ENCODE assay signal across 9 cellular contexts in the genomic region with DNA sequence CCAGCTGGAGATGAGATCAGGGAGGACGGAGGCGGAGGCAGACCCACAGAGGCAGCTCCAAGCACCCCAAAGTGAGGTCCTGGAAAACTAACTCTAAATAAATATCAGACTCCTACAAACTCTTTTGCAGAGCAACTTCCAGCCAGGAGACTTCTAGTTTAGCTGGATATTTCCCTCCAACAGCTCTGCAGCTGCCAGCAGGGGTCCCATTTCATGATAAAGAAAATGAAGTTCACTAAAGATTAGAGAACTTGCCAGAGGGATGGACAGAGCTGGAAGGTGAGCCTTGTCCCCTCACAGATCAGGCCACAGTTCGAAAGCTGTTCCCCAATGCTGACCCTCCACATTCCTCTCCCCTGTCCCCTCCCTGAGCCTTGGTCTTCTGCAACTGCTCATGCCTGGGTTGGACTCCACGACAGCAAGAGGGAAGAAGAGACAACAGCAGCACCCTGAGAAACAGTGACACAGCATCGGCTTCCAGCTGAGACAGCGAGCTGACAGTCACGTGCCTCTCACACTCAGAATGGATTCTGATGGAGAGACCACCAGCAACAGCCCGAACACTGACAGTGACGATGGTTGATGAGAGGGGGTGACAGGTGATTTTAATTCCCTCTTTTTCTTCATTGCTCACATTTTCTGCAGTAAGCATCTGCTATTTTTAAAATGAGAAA. TPM values are rescaled to one million over a fixed set of nuclear protein-coding genes. Genes with fewer than 3 reads are reported as not detected.
DNase-seq lines count a peak whose midpoint lies in the region; ATAC-seq and TF ChIP-seq lines count a peak whose summit lies in the region.
"Had no signal": no experiment of that assay in that cellular context is flagged by ENCODE, and none has a peak within 500 bp of the region (broad histone marks: within the 10 kb centered on the region; RNA-seq: fewer than 3 reads in every experiment).

No MANE protein-coding gene starts in this region.

- H3K4me1 ChIP-seq in Panc1 (ENCODE audit: control insufficient read depth, insufficient read depth, low read length), result peaks cover 61% of the 10 kb centered on the region
- peaks cover 4% of the 10 kb centered on the region for H3K4me1 ChIP-seq in smooth muscle cell (ENCODE audit: low read depth)
- H3K4me1 ChIP-seq in CD8-positive, alpha-beta memory T cell (ENCODE audit: insufficient read depth, low read length), result peaks cover 30% of the 10 kb centered on the region

- H3K27ac ChIP-seq in Panc1 (ENCODE audit: low read length) (peak overlapping the region; percentile 40; the same call in 1 of the 2 replicates), smooth muscle cell (ENCODE audit: low read depth) (peak overlapping the region; percentile 69)
- H3K27ac ChIP-seq in CD8-positive, alpha-beta memory T cell (ENCODE audit: low read depth, low read length), result no peak overlapping the region
- H3K27ac ChIP-seq: ovary had no signal

- peaks cover 9% of the 10 kb centered on the region for H3F3A ChIP-seq in smooth muscle cell (ENCODE audit: low read depth)

- peaks cover 92% of the 10 kb centered on the region for H4K20me1 ChIP-seq in smooth muscle cell (ENCODE audit: low read depth)

- H3K9me3 Mint-ChIP-seq in activated CD8-positive, alpha-beta memory T cell treated with anti-CD3 and anti-CD28 coated beads, Interleukin-2, amount 10 ng/mL, durations not matched to agents 7 days and 5 days (ENCODE audit: low read depth), result no peaks in the 10 kb centered on the region
- no peaks in the 10 kb centered on the region for H3K9me3 Mint-ChIP-seq in CD8-positive, alpha-beta memory T cell

- no peak overlapping the region for H3K4me2 ChIP-seq in smooth muscle cell

- intact Hi-C loops in Panc1 (cut with micrococcal nuclease; ENCODE audit: unreplicated experiment), result no loop called here

- no peak for TF ChIP-seq CTCF in Panc1 (IDR thresholded peaks at IDR 0.05)
- peak; percentile 31 for TF ChIP-seq CTCF in epithelial cell of proximal tubule (conservative IDR thresholded peaks at IDR 0.05; ENCODE audit: low read depth, low read length)
- TF ChIP-seq CTCF in smooth muscle cell (IDR thresholded peaks at IDR 0.05; ENCODE audit: borderline replicate concordance, insufficient read depth, poor library complexity, severe bottlenecking), result no peak

- no TSS peak for BruUV-seq in Panc1 (replicated peaks; lab: Mats Ljungman, UMichigan)

- H3K27me3 Mint-ChIP-seq in activated CD8-positive, alpha-beta memory T cell treated with anti-CD3 and anti-CD28 coated beads, Interleukin-2, amount 10 ng/mL, durations not matched to agents 7 days and 5 days, result no peaks in the 10 kb centered on the region
- no peaks in the 10 kb centered on the region for H3K27me3 Mint-ChIP-seq in CD8-positive, alpha-beta memory T cell

- 86% methylated on average over 9 of the region's 9 CpGs for WGBS in smooth muscle cell (ENCODE audit: low lambda C conversion rate)

- peaks cover 68% of the 10 kb centered on the region for H3K4me1 Mint-ChIP-seq in activated CD8-positive, alpha-beta memory T cell treated with anti-CD3 and anti-CD28 coated beads, Interleukin-2, amount 10 ng/mL, durations not matched to agents 7 days and 5 days
- H3K4me1 Mint-ChIP-seq in CD8-positive, alpha-beta memory T cell, result peaks cover 46 to 74% (median 50%) of the 10 kb centered on the region in 3 donors

- H3K36me3 Mint-ChIP-seq in activated CD8-positive, alpha-beta memory T cell treated with anti-CD3 and anti-CD28 coated beads, Interleukin-2, amount 10 ng/mL, durations not matched to agents 7 days and 5 days, result peaks cover 22% of the 10 kb centered on the region
- H3K36me3 Mint-ChIP-seq in CD8-positive, alpha-beta memory T cell, result peaks cover 0 to 40% (median 5%) of the 10 kb centered on the region in 3 donors

- POLR2A ChIA-PET in Panc1 (lab: Charles Lee), result no interaction called here
- POLR2A ChIA-PET in CD8-positive, alpha-beta memory T cell (lab: Charles Lee), result no interaction called here

- H3K9me3 ChIP-seq in Panc1 (ENCODE audit: control insufficient read depth, insufficient read depth, low read depth, low read length) (no peaks in the 10 kb centered on the region), smooth muscle cell (replicated peaks; ENCODE audit: low read depth) (no peaks in the 10 kb centered on the region)
- H3K9me3 ChIP-seq in CD8-positive, alpha-beta memory T cell (ENCODE audit: low read length), result no peaks in the 10 kb centered on the region
- H3K9me3 ChIP-seq: ovary had no signal

- peaks cover 97% of the 10 kb centered on the region for H3K79me2 ChIP-seq in smooth muscle cell (ENCODE audit: low read depth)

- no peak overlapping the region for H3K4me3 ChIP-seq in Panc1 (ENCODE audit: low read depth in 2 of 2, low read length in 2 of 2)
- no peak overlapping the region for H3K4me3 ChIP-seq in epithelial cell of proximal tubule (ENCODE audit: low read depth, low read length)
- H3K4me3 ChIP-seq in smooth muscle cell, result no peak overlapping the region
- H3K4me3 ChIP-seq in CD8-positive, alpha-beta memory T cell (ENCODE audit: low read length), result no peak overlapping the region
- H3K4me3 ChIP-seq: ovary had no signal

- no peak for DNase-seq in activated CD8-positive, alpha-beta memory T cell treated with anti-CD3 and anti-CD28 coated beads, Interleukin-2, amount 10 ng/mL, durations not matched to agents 7 days and 5 days
- DNase-seq in activated CD8-positive, alpha-beta memory T cell treated with anti-CD3 and anti-CD28 coated beads, Interleukin-2, amount 50 U/mL, for 4 hours, result no peak
- no peak for DNase-seq in Panc1 (ENCODE audit: low read depth, low spot score)
- DNase-seq in epithelial cell of proximal tubule (ENCODE audit: low read depth), result no peak
- DNase-seq in smooth muscle cell (lab: John Stamatoyannopoulos, UW; ENCODE audit: unreplicated experiment), result no peak
- DNase-seq in CD8-positive, alpha-beta memory T cell, result no peak
- no peak for DNase-seq in activated gamma-delta T cell (lab: John Stamatoyannopoulos, UW)

- H3K27ac Mint-ChIP-seq in activated CD8-positive, alpha-beta memory T cell treated with anti-CD3 and anti-CD28 coated beads, Interleukin-2, amount 10 ng/mL, durations not matched to agents 7 days and 5 days, result peak overlapping the region; percentile 97
- H3K27ac Mint-ChIP-seq in CD8-positive, alpha-beta memory T cell, result peak overlapping the region in 3 of 8 donors; percentile 76 to 98 (median 96)

- H3K4me3 Mint-ChIP-seq in activated CD8-positive, alpha-beta memory T cell treated with anti-CD3 and anti-CD28 coated beads, Interleukin-2, amount 10 ng/mL, durations not matched to agents 7 days and 5 days, result no peak overlapping the region
- H3K4me3 Mint-ChIP-seq in CD8-positive, alpha-beta memory T cell, result peak overlapping the region in 1 of 7 donors; percentile 23

- no peak overlapping the region for H2AFZ ChIP-seq in smooth muscle cell (ENCODE audit: low read depth)

- CTCF ChIA-PET in activated CD8-positive, alpha-beta memory T cell treated with anti-CD3 and anti-CD28 coated beads, Interleukin-2, amount 10 ng/mL, durations not matched to agents 7 days and 5 days (lab: Charles Lee), result interaction anchor here (0.6 to 6.1 kb wide), 7 partner anchors 14 to 165 kb away, joined by 3 to 70 read pairs (median 3); no protein-coding TSS in a partner anchor
- CTCF ChIA-PET in Panc1 (lab: Charles Lee), result interaction anchor here (0.7 to 2.4 kb wide), 3 partner anchors 14 to 40 kb away, joined by 3 to 14 read pairs (median 6); no protein-coding TSS in a partner anchor
- CTCF ChIA-PET in CD8-positive, alpha-beta memory T cell (lab: Charles Lee), result interaction anchor here (1.0 to 5.8 kb wide), 3 partner anchors 37 to 41 kb away, joined by 3 to 31 read pairs (median 5); no protein-coding TSS in a partner anchor

- no peak overlapping the region for H3K9ac ChIP-seq in smooth muscle cell (ENCODE audit: low read depth)

- in situ Hi-C loops in Panc1 (cut with HindIII; ENCODE audit: low pct_unique_long_range_greater_than_20kb, low sequenced_read_pairs), result no loop called here

- no peak for ATAC-seq in activated CD8-positive, alpha-beta memory T cell treated with anti-CD3 and anti-CD28 coated beads, Interleukin-2, amount 10 ng/mL, durations not matched to agents 7 days and 5 days
- no peak for ATAC-seq in Panc1
- ATAC-seq in GM18511 (IDR thresholded peaks at IDR 0.05; ENCODE audit: unreplicated experiment), result no peak

- H3K36me3 ChIP-seq in Panc1 (ENCODE audit: control insufficient read depth, insufficient read depth, low read length), result peaks cover 4% of the 10 kb centered on the region; the same call in 1 of the 2 replicates
- H3K36me3 ChIP-seq in smooth muscle cell (ENCODE audit: low read depth), result no peaks in the 10 kb centered on the region
- peaks cover 8% of the 10 kb centered on the region for H3K36me3 ChIP-seq in CD8-positive, alpha-beta memory T cell (ENCODE audit: insufficient read depth, low read length)
- H3K36me3 ChIP-seq: ovary had no signal

- no peaks in the 10 kb centered on the region for H3K27me3 ChIP-seq in Panc1 (ENCODE audit: control insufficient read depth, insufficient read depth, low read length)
- no peaks in the 10 kb centered on the region for H3K27me3 ChIP-seq in smooth muscle cell (ENCODE audit: low read depth)
- no peaks in the 10 kb centered on the region for H3K27me3 ChIP-seq in CD8-positive, alpha-beta memory T cell (ENCODE audit: insufficient read depth, low read length, poor library complexity, severe bottlenecking)
- H3K27me3 ChIP-seq: ovary had no signal

RNA-seq across cellular contexts. Expression of a gene that starts 5.7 kb away (rescaled TPM):
- total RNA-seq in activated CD8-positive, alpha-beta memory T cell treated with anti-CD3 and anti-CD28 coated beads, Interleukin-2, amount 10 ng/mL, durations not matched to agents 7 days and 5 days, result 100 to 1,000 TPM; 109 to 119 TPM
- total RNA-seq in Panc1 (2021; ENCODE audit: unreplicated experiment) (120 TPM), epithelial cell of proximal tubule (32.9 and 61.6 TPM in 2 replicates), smooth muscle cell (51.7 and 57.0 TPM in 2 replicates)
- 264 TPM for polyA plus RNA-seq in Panc1 (2012; ENCODE audit: insufficient read length)
- polyA plus RNA-seq in smooth muscle cell, result 61.6 and 64.6 TPM in 2 replicates
- 10 to 100 TPM; 81.2 to 83.3 TPM for total RNA-seq in CD8-positive, alpha-beta memory T cell
- polyA plus RNA-seq in CD8-positive, alpha-beta memory T cell, result 43.4 TPM

RNA-seq across cellular contexts. Expression of a gene that starts 59.4 kb away (rescaled TPM):
- total RNA-seq in activated CD8-positive, alpha-beta memory T cell treated with anti-CD3 and anti-CD28 coated beads, Interleukin-2, amount 10 ng/mL, durations not matched to agents 7 days and 5 days, result 100 to 1,000 TPM; 347 to 389 TPM
- total RNA-seq in Panc1 (2021; ENCODE audit: unreplicated experiment), result 274 TPM
- 162 TPM for polyA plus RNA-seq in Panc1 (2012; ENCODE audit: insufficient read length)
- 121 and 156 TPM in 2 replicates for total RNA-seq in epithelial cell of proximal tubule
- total RNA-seq in smooth muscle cell, result 63.1 and 102 TPM in 2 replicates
- polyA plus RNA-seq in smooth muscle cell, result 95.0 and 114 TPM in 2 replicates
- total RNA-seq in CD8-positive, alpha-beta memory T cell, result 100 to 1,000 TPM; 273 to 280 TPM
- polyA plus RNA-seq in CD8-positive, alpha-beta memory T cell, result 163 TPM
